ENCODE assay signal across 15 cellular contexts in genomic region chr5:162990856-162991497, GRCh38.
DNase-seq lines count a peak whose midpoint lies in the region; ATAC-seq lines count a peak whose summit lies in the region.
"Had no signal": no experiment of that assay in that cellular context is flagged by ENCODE, and none has a peak within 500 bp of the region (broad histone marks: within the 10 kb centered on the region; RNA-seq: fewer than 3 reads in every experiment).

No MANE protein-coding gene starts in this region.

- peak overlapping the region; percentile 3 for H3K4ac ChIP-seq in mesendoderm (ENCODE audit: low read depth, low read length)

- H2BK15ac ChIP-seq in mesendoderm (replicated peaks; ENCODE audit: low read depth) = no peak overlapping the region

- H3K23ac ChIP-seq in mesendoderm (ENCODE audit: low read length) = no peak overlapping the region

- no peak overlapping the region for H3K56ac ChIP-seq in mesendoderm (ENCODE audit: low read length)

- H3K27me3 ChIP-seq in mesendoderm (ENCODE audit: insufficient read depth, low read length, poor library complexity) = no peaks in the 10 kb centered on the region
- H3K27me3 ChIP-seq: hepatocyte had no signal

- H3K18ac ChIP-seq in mesendoderm (ENCODE audit: low read length) = peak overlapping the region; percentile 68

- no peak overlapping the region for H3K4me3 ChIP-seq in mesendoderm (ENCODE audit: low read length)
- H3K4me3 ChIP-seq: hepatocyte, left ventricle myocardium inferior, thoracic aorta had no signal

- H4K8ac ChIP-seq in mesendoderm (ENCODE audit: low read depth, low read length) = no peak overlapping the region

- H3K27ac ChIP-seq in mesendoderm (ENCODE audit: low read depth, low read length) = no peak overlapping the region
- H3K27ac ChIP-seq: hepatocyte, left ventricle myocardium inferior, thoracic aorta had no signal

- H4K5ac ChIP-seq in mesendoderm (ENCODE audit: low read length) = no peak overlapping the region

- H3K4me1 ChIP-seq in mesendoderm (ENCODE audit: control insufficient read depth, low read depth, low read length) = no peaks in the 10 kb centered on the region
- H3K4me1 ChIP-seq: left ventricle myocardium inferior had no signal

- ATAC-seq in GM19043 (IDR thresholded peaks at IDR 0.05; ENCODE audit: low read depth, unreplicated experiment) = peak; percentile 66
- ATAC-seq in HG02571 (IDR thresholded peaks at IDR 0.05; ENCODE audit: unreplicated experiment) = peak; percentile 70
- ATAC-seq in HG03139 (IDR thresholded peaks at IDR 0.05; ENCODE audit: unreplicated experiment) = peak; percentile 59
- no peak for ATAC-seq in GM21723 (IDR thresholded peaks at IDR 0.05; ENCODE audit: unreplicated experiment)
- ATAC-seq: CD8-positive, alpha-beta T cell had no signal

- no CpG with 5 or more reads among the region's 2 CpGs for WGBS in mesendoderm (ENCODE audit: extremely low coverage, insufficient coverage, low lambda C conversion rate)

- H2BK120ac ChIP-seq in mesendoderm (ENCODE audit: low read depth, low read length) = peak overlapping the region; percentile 82

- no peaks in the 10 kb centered on the region for H3K36me3 ChIP-seq in mesendoderm (ENCODE audit: control insufficient read depth, insufficient read depth, low read length)
- H3K36me3 ChIP-seq: left ventricle myocardium inferior, thoracic aorta had no signal

- H2AK5ac ChIP-seq in mesendoderm (ENCODE audit: low read length) = no peak overlapping the region

- H3K9ac ChIP-seq in mesendoderm (ENCODE audit: low read length) = no peak overlapping the region

- H3K79me1 ChIP-seq in mesendoderm (ENCODE audit: low read length) = no peaks in the 10 kb centered on the region

- DNase-seq in mesendoderm (no peak), NCI-H526 (lab: John Stamatoyannopoulos, UW) (no peak)
- DNase-seq in activated CD4-positive, alpha-beta T cell treated with anti-CD3 and anti-CD28 coated beads for 1 hour = no peak
- no peak for DNase-seq in activated CD4-positive, CD25-positive, alpha-beta regulatory T cell treated with anti-CD3 and anti-CD28 coated beads, Interleukin-2, amount 50 U/mL, for 72 hours
- DNase-seq: activated naive CD8-positive, alpha-beta T cell treated with anti-CD3 and anti-CD28 coated beads, Interleukin-2, amount 10 ng/mL, durations not matched to agents 7 days and 5 days; CD8-positive, alpha-beta T cell; left ventricle myocardium inferior; NCI-H524; SHP77 had no signal

- no peaks in the 10 kb centered on the region for H3K79me2 ChIP-seq in mesendoderm (ENCODE audit: control insufficient read depth, insufficient read depth, low read length)
- H3K79me2 ChIP-seq: hepatocyte had no signal

- H3K4me2 ChIP-seq in mesendoderm (ENCODE audit: low read length) = no peak overlapping the region
- H3K4me2 ChIP-seq: hepatocyte had no signal

- no peak overlapping the region for H2BK5ac ChIP-seq in mesendoderm (ENCODE audit: low read length)
